8 cellular contexts compared by ENCODE assay signal in the genomic region with DNA sequence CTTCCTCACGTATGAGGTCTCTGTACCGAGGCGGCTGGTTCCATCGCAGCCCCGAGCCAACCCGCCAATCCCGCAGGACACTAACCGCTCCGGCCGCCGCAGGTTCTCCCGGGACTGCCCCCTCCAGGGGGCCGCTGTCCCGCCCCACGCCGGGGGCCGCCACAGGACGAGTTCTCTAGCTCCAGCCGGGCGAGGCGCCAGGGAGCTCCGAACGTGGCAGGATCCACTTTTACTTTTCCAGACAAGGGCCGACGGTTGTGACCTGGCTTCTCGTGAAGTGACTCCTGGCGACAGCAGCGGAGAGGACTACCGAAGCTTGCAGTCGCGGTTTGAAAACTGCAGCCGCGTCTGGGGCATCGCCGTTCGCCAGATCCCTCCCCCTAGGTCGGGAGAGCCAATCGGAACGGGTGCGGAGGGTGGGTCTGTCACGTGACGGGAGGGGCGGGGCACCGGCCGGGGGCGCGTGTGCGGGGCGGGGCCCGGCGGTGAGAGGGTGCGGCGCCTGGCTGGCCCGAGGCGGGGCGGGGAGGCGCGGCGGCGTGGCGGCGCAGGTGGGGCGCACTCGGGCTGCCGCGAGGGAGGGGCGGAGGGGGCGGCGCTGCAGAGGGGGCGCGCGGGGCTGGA. TPM values are rescaled to one million over a fixed set of nuclear protein-coding genes. Genes with fewer than 3 reads are reported as not detected.
DNase-seq lines count a peak whose midpoint lies in the region; ATAC-seq and TF ChIP-seq lines count a peak whose summit lies in the region.

A gene (minus strand): TSS at position 331 of the 624 bp plus-strand sequence. CDS start 8,195 bp downstream, outside the sequence.

- H3K9me3 ChIP-seq in neural cell (ENCODE audit: low read length) = no peaks in the 10 kb centered on the region

- H3K79me2 ChIP-seq in GM23338 (replicated peaks; ENCODE audit: insufficient read depth) (peaks cover 36% of the 10 kb centered on the region), neural cell (replicated peaks; ENCODE audit: insufficient read depth, low read length) (peaks cover 15% of the 10 kb centered on the region)

- no peak within 1 kb of the TSS for H3K27ac Mint-ChIP-seq in GM23338
- H3K27ac Mint-ChIP-seq in stimulated activated naive CD8-positive, alpha-beta T cell treated with anti-CD3 and anti-CD28 coated beads, Interleukin-15, amount 100 ng/mL, for 72 hours = peak within 1 kb of the TSS; percentile 95 to 99

- H3F3A ChIP-seq in GM23338 (replicated peaks; ENCODE audit: low read depth) (no peaks in the 10 kb centered on the region), neural cell (ENCODE audit: insufficient read depth, low read length, poor library complexity, severe bottlenecking) (peaks cover 7% of the 10 kb centered on the region)

- no peak for TF ChIP-seq RAD21 in neural cell (conservative IDR thresholded peaks at IDR 0.05)

- H3K27ac ChIP-seq in GM23338 (ENCODE audit: low read depth) (peak within 1 kb of the TSS; percentile 67; the same call in 1 of the 2 replicates), neural cell (ENCODE audit: low read length) (no peak within 1 kb of the TSS)

- DNase-seq in EH (ENCODE audit: low read depth) (peak; percentile 94), GM23338 (ENCODE audit: low spot score) (peak; percentile 96), LNCaP clone FGC (ENCODE audit: low read depth) (peak; percentile 83), SHP77 treated with DMSO at 0.1 percent for 48 hours (lab: John Stamatoyannopoulos, UW) (peak; percentile 71), fibroblast of villous mesenchyme (ENCODE audit: low read depth) (peak; percentile 95)
- DNase-seq in activated effector memory CD4-positive, alpha-beta T cell treated with anti-CD3 and anti-CD28 coated beads, Interleukin-2, amount 50 U/mL, for 16 hours = peak; percentile 98
- DNase-seq in stimulated activated naive CD8-positive, alpha-beta T cell treated with anti-CD3 and anti-CD28 coated beads, Interleukin-15, amount 100 ng/mL, for 72 hours = peak; percentile 92 to 96

- no peaks in the 10 kb centered on the region for H3K36me3 ChIP-seq in GM23338 (ENCODE audit: insufficient read depth)
- H3K36me3 ChIP-seq in neural cell (ENCODE audit: insufficient read depth, low read length) = no peaks in the 10 kb centered on the region

- H3K4me1 Mint-ChIP-seq in GM23338 = peaks cover 26% of the 10 kb centered on the region
- H3K4me1 Mint-ChIP-seq in stimulated activated naive CD8-positive, alpha-beta T cell treated with anti-CD3 and anti-CD28 coated beads, Interleukin-15, amount 100 ng/mL, for 72 hours = peaks cover 33% of the 10 kb centered on the region

- ATAC-seq in GM23338 = peak; percentile 85
- peak; percentile 75 for ATAC-seq in stimulated activated naive CD8-positive, alpha-beta T cell treated with anti-CD3 and anti-CD28 coated beads, Interleukin-15, amount 100 ng/mL, for 72 hours

- peak within 1 kb of the TSS; percentile 89 for H3K4me3 ChIP-seq in GM23338
- H3K4me3 ChIP-seq in LNCaP clone FGC (ENCODE audit: low read depth, low read length) = peak within 1 kb of the TSS; percentile 84
- H3K4me3 ChIP-seq in fibroblast of villous mesenchyme (ENCODE audit: low read depth, low read length) = peak within 1 kb of the TSS; percentile 98
- H3K4me3 ChIP-seq in neural cell (ENCODE audit: low read length) = peak within 1 kb of the TSS; percentile 92

- no peak for TF ChIP-seq CTCF in GM23338 (conservative IDR thresholded peaks at IDR 0.05; ENCODE audit: low read depth in 2 of 2)
- no peak for TF ChIP-seq CTCF in LNCaP clone FGC (IDR thresholded peaks at IDR 0.05; ENCODE audit: control insufficient read depth, extremely low read depth, insufficient read depth)
- TF ChIP-seq CTCF in fibroblast of villous mesenchyme (IDR thresholded peaks at IDR 0.05; ENCODE audit: insufficient read depth, low read depth, low read length) = peak; percentile 15
- no peak for TF ChIP-seq CTCF in neural cell (IDR thresholded peaks at IDR 0.05; ENCODE audit: poor library complexity, severe bottlenecking)

- peak within 1 kb of the TSS; percentile 99 for H2AFZ ChIP-seq in GM23338
- peak within 1 kb of the TSS; percentile 13 for H2AFZ ChIP-seq in neural cell (ENCODE audit: low read depth, low read length)

- H3K4me2 ChIP-seq in GM23338 = peak within 1 kb of the TSS; percentile 93
- peak within 1 kb of the TSS; percentile 92 for H3K4me2 ChIP-seq in neural cell (ENCODE audit: low read length)

- H4K20me1 ChIP-seq in GM23338 (replicated peaks; ENCODE audit: insufficient read depth) (0 out of 2 replicates have a peak, but pooled peaks cover 5% of the 10 kb centered on the region), neural cell (ENCODE audit: insufficient read depth) (no peaks in the 10 kb centered on the region)

- H3K9ac ChIP-seq in neural cell (ENCODE audit: low read length) = peak within 1 kb of the TSS; percentile 45

- no peaks in the 10 kb centered on the region for H3K36me3 Mint-ChIP-seq in GM23338 (ENCODE audit: low read depth)

- H3K4me1 ChIP-seq in GM23338 (ENCODE audit: insufficient read depth) = peaks cover 39% of the 10 kb centered on the region

- H3K4me3 Mint-ChIP-seq in GM23338 = peak within 1 kb of the TSS; percentile 88
- peak within 1 kb of the TSS; percentile 93 to 99 for H3K4me3 Mint-ChIP-seq in stimulated activated naive CD8-positive, alpha-beta T cell treated with anti-CD3 and anti-CD28 coated beads, Interleukin-15, amount 100 ng/mL, for 72 hours

- H3K27me3 ChIP-seq in GM23338 (ENCODE audit: insufficient read depth) (peaks cover 27% of the 10 kb centered on the region), neural cell (ENCODE audit: insufficient read depth, low read depth, low read length) (peaks cover 21% of the 10 kb centered on the region)

- H3K9me2 ChIP-seq in GM23338 (ENCODE audit: insufficient read depth) (no peaks in the 10 kb centered on the region), neural cell (ENCODE audit: insufficient read depth, low read length) (no peaks in the 10 kb centered on the region)

- H3K9me3 Mint-ChIP-seq in GM23338 = no peaks in the 10 kb centered on the region
- H3K9me3 Mint-ChIP-seq in stimulated activated naive CD8-positive, alpha-beta T cell treated with anti-CD3 and anti-CD28 coated beads, Interleukin-15, amount 100 ng/mL, for 72 hours = no peaks in the 10 kb centered on the region

- no peaks in the 10 kb centered on the region for H3K27me3 Mint-ChIP-seq in GM23338 (ENCODE audit: insufficient read depth, low read depth, poor library complexity)
- H3K27me3 Mint-ChIP-seq in stimulated activated naive CD8-positive, alpha-beta T cell treated with anti-CD3 and anti-CD28 coated beads, Interleukin-15, amount 100 ng/mL, for 72 hours = no peaks in the 10 kb centered on the region

- TF ChIP-seq EP300 in neural cell (conservative IDR thresholded peaks at IDR 0.05; ENCODE audit: poor library complexity, severe bottlenecking) = no peak

TF ChIP-seq in GM23338, 12 proteins besides CTCF, POLR2A, EP300 and RAD21:
- no peak for TF ChIP-seq EZH2 (IDR thresholded peaks at IDR 0.05; ENCODE audit: low read depth, unreplicated experiment)
- peak; percentile 98 for TF ChIP-seq POLR2AphosphoS5 (IDR thresholded peaks at IDR 0.05; ENCODE audit: low read depth)

TF ChIP-seq in neural cell, 6 proteins besides CTCF, POLR2A, EP300 and RAD21:
- TF ChIP-seq TAF1 (IDR thresholded peaks at IDR 0.05; ENCODE audit: low read depth) = no peak
- no peak for TF ChIP-seq SMC3 (conservative IDR thresholded peaks at IDR 0.05; ENCODE audit: poor library complexity)
- TF ChIP-seq MXI1 (conservative IDR thresholded peaks at IDR 0.05; ENCODE audit: poor library complexity, severe bottlenecking) = peak; percentile 44
- peak; percentile 48 for TF ChIP-seq POLR2AphosphoS5 (IDR thresholded peaks at IDR 0.05)
- TF ChIP-seq, protein P1, sequence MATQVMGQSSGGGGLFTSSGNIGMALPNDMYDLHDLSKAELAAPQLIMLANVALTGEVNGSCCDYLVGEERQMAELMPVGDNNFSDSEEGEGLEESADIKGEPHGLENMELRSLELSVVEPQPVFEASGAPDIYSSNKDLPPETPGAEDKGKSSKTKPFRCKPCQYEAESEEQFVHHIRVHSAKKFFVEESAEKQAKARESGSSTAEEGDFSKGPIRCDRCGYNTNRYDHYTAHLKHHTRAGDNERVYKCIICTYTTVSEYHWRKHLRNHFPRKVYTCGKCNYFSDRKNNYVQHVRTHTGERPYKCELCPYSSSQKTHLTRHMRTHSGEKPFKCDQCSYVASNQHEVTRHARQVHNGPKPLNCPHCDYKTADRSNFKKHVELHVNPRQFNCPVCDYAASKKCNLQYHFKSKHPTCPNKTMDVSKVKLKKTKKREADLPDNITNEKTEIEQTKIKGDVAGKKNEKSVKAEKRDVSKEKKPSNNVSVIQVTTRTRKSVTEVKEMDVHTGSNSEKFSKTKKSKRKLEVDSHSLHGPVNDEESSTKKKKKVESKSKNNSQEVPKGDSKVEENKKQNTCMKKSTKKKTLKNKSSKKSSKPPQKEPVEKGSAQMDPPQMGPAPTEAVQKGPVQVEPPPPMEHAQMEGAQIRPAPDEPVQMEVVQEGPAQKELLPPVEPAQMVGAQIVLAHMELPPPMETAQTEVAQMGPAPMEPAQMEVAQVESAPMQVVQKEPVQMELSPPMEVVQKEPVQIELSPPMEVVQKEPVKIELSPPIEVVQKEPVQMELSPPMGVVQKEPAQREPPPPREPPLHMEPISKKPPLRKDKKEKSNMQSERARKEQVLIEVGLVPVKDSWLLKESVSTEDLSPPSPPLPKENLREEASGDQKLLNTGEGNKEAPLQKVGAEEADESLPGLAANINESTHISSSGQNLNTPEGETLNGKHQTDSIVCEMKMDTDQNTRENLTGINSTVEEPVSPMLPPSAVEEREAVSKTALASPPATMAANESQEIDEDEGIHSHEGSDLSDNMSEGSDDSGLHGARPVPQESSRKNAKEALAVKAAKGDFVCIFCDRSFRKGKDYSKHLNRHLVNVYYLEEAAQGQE (IDR thresholded peaks at IDR 0.05; ENCODE audit: borderline replicate concordance) = no peak
- TF ChIP-seq EZH2 (IDR thresholded peaks at IDR 0.05; ENCODE audit: borderline replicate concordance, insufficient read depth, low read length, poor library complexity, severe bottlenecking) = no peak

RNA-seq across cellular contexts. Expression of the gene that starts here (rescaled TPM):
- total RNA-seq in GM23338 (2014; rRNA removed; shearing (Covaris generic)) = 12.8 and 13.7 TPM in 2 replicates
- polyA plus RNA-seq in GM23338 (2016; fragmentation: Nextera tagmentation; extraction: Ambion mirVana) = 4.3 and 5.7 TPM in 2 replicates
- total RNA-seq in fibroblast of villous mesenchyme = 43.6 and 44.1 TPM in 2 replicates
- polyA plus RNA-seq in neural cell = 0.30 and 0.67 TPM in 2 replicates
- 0.73 and 1.7 TPM in 2 replicates for polyA minus RNA-seq in neural cell
